ENCODE assay signal across 8 cellular contexts in the genomic region with DNA sequence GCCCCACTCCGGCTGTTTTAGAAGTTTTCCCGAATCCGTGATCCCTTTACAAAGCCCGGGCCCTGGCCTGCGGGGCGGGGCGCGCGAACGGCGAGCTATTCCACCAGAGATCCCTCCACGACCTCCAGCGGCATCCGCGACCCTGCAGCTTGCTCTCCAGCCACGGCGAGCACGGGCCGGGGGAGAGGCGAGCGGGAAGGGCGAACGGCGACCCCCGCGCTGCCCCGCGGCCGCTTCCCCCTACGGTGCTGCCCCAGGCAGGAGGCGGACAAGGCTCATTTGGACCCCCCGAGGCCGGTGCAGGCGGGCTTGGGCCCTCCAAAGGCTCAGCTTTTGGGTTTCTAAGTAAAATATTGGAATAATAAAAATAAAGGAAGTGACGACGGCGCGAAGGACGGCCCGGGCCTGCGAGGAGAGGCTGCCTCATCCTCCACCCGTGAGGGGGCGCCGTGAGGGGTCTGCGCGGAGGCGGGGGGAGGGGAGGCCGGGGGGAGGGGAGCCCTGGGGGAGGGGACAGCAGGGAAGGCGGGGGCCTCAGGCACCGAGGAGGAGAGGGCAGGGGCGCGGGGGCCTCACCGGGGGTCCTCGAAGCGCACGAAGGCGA. TPM values are rescaled to one million over a fixed set of nuclear protein-coding genes. Genes with fewer than 3 reads are reported as not detected.
A peak's percentile ranks its signal among the peaks of the same experiment; 100 is the strongest.
DNase-seq lines count a peak whose midpoint lies in the region; ATAC-seq and TF ChIP-seq lines count a peak whose summit lies in the region.

No MANE protein-coding gene starts in this region.

- peak overlapping the region; percentile 86 for H3K27ac ChIP-seq in parathyroid adenoma

- no peaks in the 10 kb centered on the region for H3K36me3 ChIP-seq in parathyroid adenoma (ENCODE audit: control insufficient read depth, insufficient read depth, low read length)

- H3K4me1 ChIP-seq in parathyroid adenoma, result peaks cover 3% of the 10 kb centered on the region

- H3K9ac ChIP-seq in parathyroid adenoma, result peak overlapping the region; percentile 47

- peak overlapping the region; percentile 84 for H3K4me3 ChIP-seq in parathyroid adenoma (ENCODE audit: low read depth, low read length)

- peak overlapping the region; percentile 99 for H3K4me2 ChIP-seq in parathyroid adenoma (ENCODE audit: low read length)

- no peaks in the 10 kb centered on the region for H3K27me3 ChIP-seq in parathyroid adenoma (ENCODE audit: control insufficient read depth, insufficient read depth, low read length)

- no peaks in the 10 kb centered on the region for H3K27me3 Mint-ChIP-seq in activated naive CD4-positive, alpha-beta T cell treated with anti-CD3 and anti-CD28 coated beads for 36 hours (ENCODE audit: low read depth)

- no peak for TF ChIP-seq CTCF in parathyroid adenoma (IDR thresholded peaks at IDR 0.05)

- H3K36me3 Mint-ChIP-seq in activated naive CD4-positive, alpha-beta T cell treated with anti-CD3 and anti-CD28 coated beads for 36 hours (ENCODE audit: low read depth), result peaks cover 15% of the 10 kb centered on the region

- H3K9me3 Mint-ChIP-seq in activated naive CD4-positive, alpha-beta T cell treated with anti-CD3 and anti-CD28 coated beads for 36 hours, result no peaks in the 10 kb centered on the region

- H3K4me3 Mint-ChIP-seq in activated naive CD4-positive, alpha-beta T cell treated with anti-CD3 and anti-CD28 coated beads for 36 hours, result peak overlapping the region; percentile 90

- H3K27ac Mint-ChIP-seq in activated naive CD4-positive, alpha-beta T cell treated with anti-CD3 and anti-CD28 coated beads for 36 hours, result peak overlapping the region; percentile 87

- peak overlapping the region; percentile 68 for H2AFZ ChIP-seq in parathyroid adenoma

- ATAC-seq in GM21737 (IDR thresholded peaks at IDR 0.05; ENCODE audit: unreplicated experiment), result peak; percentile 17
- no peak for ATAC-seq in GM18861 (IDR thresholded peaks at IDR 0.05; ENCODE audit: unreplicated experiment)

- intact Hi-C loops in activated naive CD4-positive, alpha-beta T cell treated with anti-CD3 and anti-CD28 coated beads for 36 hours (cut with micrococcal nuclease), result loop anchor here (1.0 to 2.0 kb wide), 6 partner anchors 22 to 144 kb away; a partner anchor contains a TSS
- intact Hi-C loops in head of caudate nucleus (cut with DNase I), result loop anchor here (5.0 kb wide), 1 partner anchor 58 kb away; a partner anchor contains a TSS

- H3K79me2 ChIP-seq in parathyroid adenoma, result peaks cover 31% of the 10 kb centered on the region

- peaks cover 37% of the 10 kb centered on the region for H3K4me1 Mint-ChIP-seq in activated naive CD4-positive, alpha-beta T cell treated with anti-CD3 and anti-CD28 coated beads for 36 hours (ENCODE audit: low read depth)

- H3K9me3 ChIP-seq in parathyroid adenoma (ENCODE audit: control insufficient read depth, low read length), result no peaks in the 10 kb centered on the region

- CTCF ChIA-PET in activated naive CD4-positive, alpha-beta T cell treated with anti-CD3 and anti-CD28 coated beads for 36 hours (lab: Charles Lee), result interaction anchor here (0.7 to 8.2 kb wide), 7 partner anchors 14 to 112 kb away, joined by 3 to 121 read pairs (median 5); a partner anchor contains a TSS

- peak; percentile 13 for DNase-seq in GM04503 (ENCODE audit: low read depth)
- DNase-seq in M059J (ENCODE audit: low read depth), result peak; percentile 13
- no peak for DNase-seq in activated naive CD4-positive, alpha-beta T cell treated with anti-CD3 and anti-CD28 coated beads for 36 hours
- peak in 40 of 42 donors; percentile 12 to 75 (median 52) for DNase-seq in head of caudate nucleus
- no peak for DNase-seq in GOT3 (lab: John Stamatoyannopoulos, UW)

RNA-seq across cellular contexts. Expression of a gene that starts 0.6 kb away (rescaled TPM):
- total RNA-seq in M059J (2014; rRNA removed; shearing (Covaris generic)), result 197 and 267 TPM in 2 replicates
- 100 to 1,000 TPM; 164 to 171 TPM for total RNA-seq in activated naive CD4-positive, alpha-beta T cell treated with anti-CD3 and anti-CD28 coated beads for 36 hours

RNA-seq across cellular contexts. Expression of a gene that starts 22.7 kb away (rescaled TPM):
- total RNA-seq in M059J (2014; rRNA removed; shearing (Covaris generic)), result 12.6 and 22.3 TPM in 2 replicates
- total RNA-seq in activated naive CD4-positive, alpha-beta T cell treated with anti-CD3 and anti-CD28 coated beads for 36 hours, result 10 to 100 TPM; 33.1 to 35.3 TPM

RNA-seq across cellular contexts. Expression of a gene that starts 22.8 kb away (rescaled TPM):
- 27.8 and 29.9 TPM in 2 replicates for total RNA-seq in M059J (2014; rRNA removed; shearing (Covaris generic))
- 10 to 100 TPM; 56.8 to 59.2 TPM for total RNA-seq in activated naive CD4-positive, alpha-beta T cell treated with anti-CD3 and anti-CD28 coated beads for 36 hours

RNA-seq across cellular contexts. Expression of a gene that starts 27.0 kb away (rescaled TPM):
- total RNA-seq in M059J (2014; rRNA removed; shearing (Covaris generic)), result 529 and 605 TPM in 2 replicates
- 10 to 100 TPM; 93.4 to 93.5 TPM for total RNA-seq in activated naive CD4-positive, alpha-beta T cell treated with anti-CD3 and anti-CD28 coated beads for 36 hours

RNA-seq across cellular contexts. Expression of a gene that starts 31.0 kb away (rescaled TPM):
- 479 and 510 TPM in 2 replicates for total RNA-seq in M059J (2014; rRNA removed; shearing (Covaris generic))
- 100 to 1,000 TPM; 536 to 540 TPM for total RNA-seq in activated naive CD4-positive, alpha-beta T cell treated with anti-CD3 and anti-CD28 coated beads for 36 hours

Comparison
In these comparisons a context has a peak if more than half of its experiments do, and no peak if none do; other contexts are left out.
1. DNase-seq: peak in GM04503 (single experiment), M059J (single experiment) and head of caudate nucleus (40 of 42); none in activated naive CD4-positive, alpha-beta T cell treated with anti-CD3 and anti-CD28 coated beads for 36 hours (single experiment) and GOT3 (single experiment).